In genomic region chr11:75557649-75558494, GRCh38 we compare ENCODE assay signal across 8 cellular contexts. TPM values are rescaled to one million over a fixed set of nuclear protein-coding genes. Genes with fewer than 3 reads are reported as not detected.
DNase-seq lines count a peak whose midpoint lies in the region; ATAC-seq, FAIRE-seq and TF ChIP-seq lines count a peak whose summit lies in the region.
"Had no signal": no experiment of that assay in that cellular context is flagged by ENCODE, and none has a peak within 500 bp of the region (broad histone marks: within the 10 kb centered on the region; RNA-seq: fewer than 3 reads in every experiment).

No MANE protein-coding gene starts in this region.

- no peaks in the 10 kb centered on the region for H3K27me3 ChIP-seq in dorsolateral prefrontal cortex

- H3K4me3 ChIP-seq in dorsolateral prefrontal cortex = no peak overlapping the region

- no peak for TF ChIP-seq CTCF in dorsolateral prefrontal cortex (IDR thresholded peaks at IDR 0.05 in 54 of 56, conservative IDR thresholded peaks at IDR 0.05 in 2 of 56; ENCODE audit: low read depth in 1 of 56, partially characterized antibody in 56 of 56)

- H3K27ac ChIP-seq in dorsolateral prefrontal cortex = peak overlapping the region in 49 of 59 donors; percentile 22 to 99 (median 67)

- DNase-seq in M059J (ENCODE audit: low read depth) (peak; percentile 79), dorsolateral prefrontal cortex (peak in 3 of 10 donors; percentile 36 to 74 (median 47)), middle frontal gyrus (ENCODE audit: extremely low spot score, low spot score) (peak; percentile 43), ureter (ENCODE audit: low spot score) (peak; percentile 76), HT-29 (ENCODE audit: low spot score) (no peak), GM19239 (ENCODE audit: insufficient read length, low spot score) (no peak)
- DNase-seq: NK-92 treated with Interleukin-12 subunit alpha and Interleukin-12 subunit beta, amount 100 ng/mL, for 24 hours had no signal

- ATAC-seq in HG03045 (IDR thresholded peaks at IDR 0.05; ENCODE audit: unreplicated experiment) = no peak

- no peak for FAIRE-seq in GM19239 (lab: Jason Lieb, UNC)

- intact Hi-C loops in dorsolateral prefrontal cortex (cut with DNase I) = loop anchor here in 1 of 2 donors (5.0 kb wide), 1 partner anchor 109 kb away; the partner anchor contains the start of gene MAP6

RNA-seq across cellular contexts. Expression of gene SERPINH1, which starts 4.2 kb away (rescaled TPM):
- total RNA-seq in M059J (2014; rRNA removed; shearing (Covaris generic)) = 369 and 512 TPM in 2 replicates
- total RNA-seq in dorsolateral prefrontal cortex (100 to 1,000 TPM in 5 of 120 experiments, 10 to 100 TPM in 86, 1 to 10 TPM in 29; 5.4 to 227 (median 14.8) TPM), ureter (109 TPM)
- 138 and 141 TPM in 2 replicates for total RNA-seq in HT-29 (2014; rRNA removed; shearing (Covaris generic))

RNA-seq across cellular contexts. Expression of gene GDPD5, which starts 32.1 kb away (rescaled TPM):
- total RNA-seq in M059J (2014; rRNA removed; shearing (Covaris generic)) = 8.0 and 13.8 TPM in 2 replicates
- 10 to 100 TPM; 15.7 to 42.6 (median 27.3) TPM for total RNA-seq in dorsolateral prefrontal cortex
- total RNA-seq in ureter = 14.9 TPM
- 2.8 and 4.0 TPM in 2 replicates for total RNA-seq in HT-29 (2014; rRNA removed; shearing (Covaris generic))

Comparison
In these comparisons a context has a peak if more than half of its experiments do, and no peak if none do; other contexts are left out.
1. DNase-seq: peak in M059J (single experiment), middle frontal gyrus (single experiment) and ureter (single experiment); none in HT-29 (single experiment) and GM19239 (single experiment).